In genomic region chr4:166675411-166675810, GRCh38 we compare ENCODE assay signal across 16 cellular contexts.
DNase-seq lines count a peak whose midpoint lies in the region; ATAC-seq and TF ChIP-seq lines count a peak whose summit lies in the region.
"Had no signal": no experiment of that assay in that cellular context is flagged by ENCODE, and none has a peak within 500 bp of the region (broad histone marks: within the 10 kb centered on the region; RNA-seq: fewer than 3 reads in every experiment).

No MANE protein-coding gene starts in this region.

- H3K27ac Mint-ChIP-seq in T-helper 17 cell = no peak overlapping the region
- H3K27ac Mint-ChIP-seq: activated CD8-positive, alpha-beta T cell treated with anti-CD3 and anti-CD28 coated beads, Interleukin-2, amount 10 ng/mL, durations not matched to agents 7 days and 5 days; IgD-negative memory B cell; progenitor cell of endocrine pancreas; type B pancreatic cell had no signal

- no peaks in the 10 kb centered on the region for H3K36me3 Mint-ChIP-seq in activated T-cell treated with anti-CD3 and anti-CD28 coated beads, Interleukin-2, amount 50 U/mL, for 4 hours (ENCODE audit: insufficient read depth)
- no peaks in the 10 kb centered on the region for H3K36me3 Mint-ChIP-seq in T-helper 17 cell (ENCODE audit: low read depth)
- H3K36me3 Mint-ChIP-seq: IgD-negative memory B cell, type B pancreatic cell had no signal

- peaks cover 13% of the 10 kb centered on the region for H3K9me3 Mint-ChIP-seq in activated T-cell treated with anti-CD3 and anti-CD28 coated beads, Interleukin-2, amount 50 U/mL, for 4 hours
- H3K9me3 Mint-ChIP-seq: type B pancreatic cell had no signal

- H3K27ac ChIP-seq in lung (ENCODE audit: low read depth in 1 of 2, low read length in 1 of 2) = no peak overlapping the region

- no peak overlapping the region for H3K4me3 Mint-ChIP-seq in activated T-cell treated with anti-CD3 and anti-CD28 coated beads, Interleukin-2, amount 50 U/mL, for 4 hours
- H3K4me3 Mint-ChIP-seq in T-helper 17 cell = no peak overlapping the region
- H3K4me3 Mint-ChIP-seq: activated CD8-positive, alpha-beta T cell treated with anti-CD3 and anti-CD28 coated beads, Interleukin-2, amount 10 ng/mL, durations not matched to agents 7 days and 5 days; IgD-negative memory B cell; type B pancreatic cell had no signal

- TF ChIP-seq CTCF in lung (IDR thresholded peaks at IDR 0.05; ENCODE audit: control extremely low read depth, extremely low read depth) = no peak

- peak; percentile 72 for DNase-seq in ELR (ENCODE audit: low read depth)
- peak; percentile 71 for DNase-seq in RPMI8226
- DNase-seq in dedifferentiated amniotic fluid mesenchymal stem cell (ENCODE audit: extremely low spot score) = peak; percentile 89
- no peak for DNase-seq in lung (ENCODE audit: low spot score)
- DNase-seq in activated T-cell treated with anti-CD3 and anti-CD28 coated beads, Interleukin-2, amount 50 U/mL, for 4 hours = no peak
- DNase-seq in NCI-H187 (lab: John Stamatoyannopoulos, UW) = no peak
- no peak for DNase-seq in T-helper 17 cell
- DNase-seq: activated CD8-positive, alpha-beta T cell treated with anti-CD3 and anti-CD28 coated beads, Interleukin-2, amount 10 ng/mL, durations not matched to agents 7 days and 5 days; activated gamma-delta T cell treated with Interleukin-2 at 50 U/mL for 16 hours; NCI-H526 had no signal

- H3K4me3 ChIP-seq in lung = no peak overlapping the region
- H3K4me3 ChIP-seq: mucosa of descending colon had no signal

- no peaks in the 10 kb centered on the region for H3K27me3 ChIP-seq in lung (ENCODE audit: control insufficient read depth, insufficient read depth)

- 47 to 58% methylated on average over 4 of the region's 4 CpGs for WGBS in lung, 2 donors

- no peaks in the 10 kb centered on the region for H3K36me3 ChIP-seq in lung (ENCODE audit: control insufficient read depth in 2 of 2, insufficient read depth in 2 of 2, low read length in 2 of 2)

- ATAC-seq in lung (ENCODE audit: insufficient read depth, low FRiP score) (peak; percentile 34), T-helper 17 cell (no peak), HG02798 (IDR thresholded peaks at IDR 0.05; ENCODE audit: poor library complexity, unreplicated experiment) (no peak)
- ATAC-seq in activated T-cell treated with anti-CD3 and anti-CD28 coated beads, Interleukin-2, amount 50 U/mL, for 4 hours = no peak
- ATAC-seq: activated CD8-positive, alpha-beta T cell treated with anti-CD3 and anti-CD28 coated beads, Interleukin-2, amount 10 ng/mL, durations not matched to agents 7 days and 5 days; mucosa of descending colon; Right ventricle myocardium inferior had no signal

- H3K4me1 Mint-ChIP-seq in activated T-cell treated with anti-CD3 and anti-CD28 coated beads, Interleukin-2, amount 50 U/mL, for 4 hours (ENCODE audit: low read depth) = no peaks in the 10 kb centered on the region
- H3K4me1 Mint-ChIP-seq in T-helper 17 cell = no peaks in the 10 kb centered on the region
- H3K4me1 Mint-ChIP-seq: IgD-negative memory B cell had no signal

- H3K27me3 Mint-ChIP-seq in activated T-cell treated with anti-CD3 and anti-CD28 coated beads, Interleukin-2, amount 50 U/mL, for 4 hours (ENCODE audit: low read depth) = no peaks in the 10 kb centered on the region
- H3K27me3 Mint-ChIP-seq in T-helper 17 cell = no peaks in the 10 kb centered on the region
- H3K27me3 Mint-ChIP-seq: IgD-negative memory B cell, progenitor cell of endocrine pancreas, type B pancreatic cell had no signal

- no peaks in the 10 kb centered on the region for H3K4me1 ChIP-seq in lung (ENCODE audit: control insufficient read depth in 2 of 2, insufficient read depth in 2 of 2, low read length in 2 of 2)

- H3K9me3 ChIP-seq in lung (ENCODE audit: control insufficient read depth in 2 of 2, insufficient read depth in 1 of 2, low read length in 1 of 2) = no peaks in the 10 kb centered on the region
- no peaks in the 10 kb centered on the region for H3K9me3 ChIP-seq in T-helper 17 cell (ENCODE audit: control insufficient read depth, low read length, poor library complexity, severe bottlenecking)
- H3K9me3 ChIP-seq: mucosa of descending colon had no signal

Comparison
In these comparisons a context has a peak if more than half of its experiments do, and no peak if none do; other contexts are left out.
1. DNase-seq: peak in ELR (single experiment), RPMI8226 (single experiment) and dedifferentiated amniotic fluid mesenchymal stem cell (single experiment); none in lung (single experiment), activated T-cell treated with anti-CD3 and anti-CD28 coated beads, Interleukin-2, amount 50 U/mL, for 4 hours (single experiment), NCI-H187 (0 of 2) and T-helper 17 cell (0 of 3).